Comparison of ENCODE assay signal across 18 cellular contexts in genomic region chr12:3367750-3368444, GRCh38.
"Had no signal": no experiment of that assay in that cellular context is flagged by ENCODE, and none has a peak within 500 bp of the region (broad histone marks: within the 10 kb centered on the region; RNA-seq: fewer than 3 reads in every experiment).

No MANE protein-coding gene starts in this region.

- H3K4me2 ChIP-seq: SK-N-SH had no signal

- H3K27ac ChIP-seq: RWPE1 had no signal

- DNase-seq: KBM-7, NCI-H1092 treated with DMSO at 0.1 percent for 48 hours, NCI-H1436, NCI-H187, NCI-H2029, NCI-H2081 treated with DMSO at 0.1 percent for 48 hours, NCI-H2171, NCI-H226, NCI-H446, NCI-H510A, NCI-H524 treated with DMSO at 0.1 percent for 48 hours, NCI-H69, NCI-H774, PC-3, SHP77, SK-N-SH, SW 1271 had no signal

- H3K9me3 ChIP-seq: SK-N-SH had no signal

- H3K9me2 ChIP-seq: SK-N-SH had no signal
